Comparison of ENCODE assay signal across 1 cellular context in the genomic region with DNA sequence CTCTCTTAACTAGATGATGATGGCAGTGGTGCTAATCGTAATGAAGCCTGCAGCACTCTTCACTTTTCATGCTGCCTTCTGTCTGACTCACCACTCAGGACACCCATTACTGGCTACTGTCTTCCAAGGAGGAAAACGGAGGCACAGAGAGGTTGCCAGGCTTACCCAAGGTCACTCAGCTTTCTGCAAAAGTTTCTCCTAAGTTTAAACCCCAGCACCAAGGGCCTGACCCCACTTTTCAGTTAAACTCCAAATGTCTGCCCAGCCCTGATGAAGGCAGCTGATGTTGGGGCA.
TF ChIP-seq lines count a peak whose summit lies in the region.

No MANE protein-coding gene starts in this region.

TF ChIP-seq in H1, 55 proteins besides CTCF, POLR2A, EP300 and RAD21:
- TF ChIP-seq KDM1A (IDR thresholded peaks at IDR 0.05; ENCODE audit: borderline replicate concordance, low read length) (no peak), FOSL1 (IDR thresholded peaks at IDR 0.05; ENCODE audit: insufficient read depth, low read depth, low read length) (no peak), SP1 (IDR thresholded peaks at IDR 0.05; ENCODE audit: low read depth, low read length) (no peak), NRF1 (IDR thresholded peaks at IDR 0.05; ENCODE audit: low read depth, low read length) (no peak), SAP30 (IDR thresholded peaks at IDR 0.05; ENCODE audit: insufficient read depth, insufficient replicate concordance, low read length) (no peak), RXRA (IDR thresholded peaks at IDR 0.05; ENCODE audit: insufficient read depth, low read depth, low read length) (no peak), TCF12 (IDR thresholded peaks at IDR 0.05; ENCODE audit: low read depth, low read length) (no peak), CBX5 (IDR thresholded peaks at IDR 0.05; ENCODE audit: low read depth, low read length) (no peak), BRCA1 (IDR thresholded peaks at IDR 0.05; ENCODE audit: low read depth, low read length) (no peak), TBP (IDR thresholded peaks at IDR 0.05; ENCODE audit: low read depth, low read length) (no peak), TAF7 (optimal IDR thresholded peaks at IDR 0.05; ENCODE audit: borderline replicate concordance, low read depth, low read length) (no peak), GABPA (IDR thresholded peaks at IDR 0.05; ENCODE audit: borderline replicate concordance, insufficient read depth, low read length) (no peak)
- TF ChIP-seq, protein P1, sequence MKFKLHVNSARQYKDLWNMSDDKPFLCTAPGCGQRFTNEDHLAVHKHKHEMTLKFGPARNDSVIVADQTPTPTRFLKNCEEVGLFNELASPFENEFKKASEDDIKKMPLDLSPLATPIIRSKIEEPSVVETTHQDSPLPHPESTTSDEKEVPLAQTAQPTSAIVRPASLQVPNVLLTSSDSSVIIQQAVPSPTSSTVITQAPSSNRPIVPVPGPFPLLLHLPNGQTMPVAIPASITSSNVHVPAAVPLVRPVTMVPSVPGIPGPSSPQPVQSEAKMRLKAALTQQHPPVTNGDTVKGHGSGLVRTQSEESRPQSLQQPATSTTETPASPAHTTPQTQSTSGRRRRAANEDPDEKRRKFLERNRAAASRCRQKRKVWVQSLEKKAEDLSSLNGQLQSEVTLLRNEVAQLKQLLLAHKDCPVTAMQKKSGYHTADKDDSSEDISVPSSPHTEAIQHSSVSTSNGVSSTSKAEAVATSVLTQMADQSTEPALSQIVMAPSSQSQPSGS (IDR thresholded peaks at IDR 0.05; ENCODE audit: low read length) = no peak
- TF ChIP-seq, protein P2, sequence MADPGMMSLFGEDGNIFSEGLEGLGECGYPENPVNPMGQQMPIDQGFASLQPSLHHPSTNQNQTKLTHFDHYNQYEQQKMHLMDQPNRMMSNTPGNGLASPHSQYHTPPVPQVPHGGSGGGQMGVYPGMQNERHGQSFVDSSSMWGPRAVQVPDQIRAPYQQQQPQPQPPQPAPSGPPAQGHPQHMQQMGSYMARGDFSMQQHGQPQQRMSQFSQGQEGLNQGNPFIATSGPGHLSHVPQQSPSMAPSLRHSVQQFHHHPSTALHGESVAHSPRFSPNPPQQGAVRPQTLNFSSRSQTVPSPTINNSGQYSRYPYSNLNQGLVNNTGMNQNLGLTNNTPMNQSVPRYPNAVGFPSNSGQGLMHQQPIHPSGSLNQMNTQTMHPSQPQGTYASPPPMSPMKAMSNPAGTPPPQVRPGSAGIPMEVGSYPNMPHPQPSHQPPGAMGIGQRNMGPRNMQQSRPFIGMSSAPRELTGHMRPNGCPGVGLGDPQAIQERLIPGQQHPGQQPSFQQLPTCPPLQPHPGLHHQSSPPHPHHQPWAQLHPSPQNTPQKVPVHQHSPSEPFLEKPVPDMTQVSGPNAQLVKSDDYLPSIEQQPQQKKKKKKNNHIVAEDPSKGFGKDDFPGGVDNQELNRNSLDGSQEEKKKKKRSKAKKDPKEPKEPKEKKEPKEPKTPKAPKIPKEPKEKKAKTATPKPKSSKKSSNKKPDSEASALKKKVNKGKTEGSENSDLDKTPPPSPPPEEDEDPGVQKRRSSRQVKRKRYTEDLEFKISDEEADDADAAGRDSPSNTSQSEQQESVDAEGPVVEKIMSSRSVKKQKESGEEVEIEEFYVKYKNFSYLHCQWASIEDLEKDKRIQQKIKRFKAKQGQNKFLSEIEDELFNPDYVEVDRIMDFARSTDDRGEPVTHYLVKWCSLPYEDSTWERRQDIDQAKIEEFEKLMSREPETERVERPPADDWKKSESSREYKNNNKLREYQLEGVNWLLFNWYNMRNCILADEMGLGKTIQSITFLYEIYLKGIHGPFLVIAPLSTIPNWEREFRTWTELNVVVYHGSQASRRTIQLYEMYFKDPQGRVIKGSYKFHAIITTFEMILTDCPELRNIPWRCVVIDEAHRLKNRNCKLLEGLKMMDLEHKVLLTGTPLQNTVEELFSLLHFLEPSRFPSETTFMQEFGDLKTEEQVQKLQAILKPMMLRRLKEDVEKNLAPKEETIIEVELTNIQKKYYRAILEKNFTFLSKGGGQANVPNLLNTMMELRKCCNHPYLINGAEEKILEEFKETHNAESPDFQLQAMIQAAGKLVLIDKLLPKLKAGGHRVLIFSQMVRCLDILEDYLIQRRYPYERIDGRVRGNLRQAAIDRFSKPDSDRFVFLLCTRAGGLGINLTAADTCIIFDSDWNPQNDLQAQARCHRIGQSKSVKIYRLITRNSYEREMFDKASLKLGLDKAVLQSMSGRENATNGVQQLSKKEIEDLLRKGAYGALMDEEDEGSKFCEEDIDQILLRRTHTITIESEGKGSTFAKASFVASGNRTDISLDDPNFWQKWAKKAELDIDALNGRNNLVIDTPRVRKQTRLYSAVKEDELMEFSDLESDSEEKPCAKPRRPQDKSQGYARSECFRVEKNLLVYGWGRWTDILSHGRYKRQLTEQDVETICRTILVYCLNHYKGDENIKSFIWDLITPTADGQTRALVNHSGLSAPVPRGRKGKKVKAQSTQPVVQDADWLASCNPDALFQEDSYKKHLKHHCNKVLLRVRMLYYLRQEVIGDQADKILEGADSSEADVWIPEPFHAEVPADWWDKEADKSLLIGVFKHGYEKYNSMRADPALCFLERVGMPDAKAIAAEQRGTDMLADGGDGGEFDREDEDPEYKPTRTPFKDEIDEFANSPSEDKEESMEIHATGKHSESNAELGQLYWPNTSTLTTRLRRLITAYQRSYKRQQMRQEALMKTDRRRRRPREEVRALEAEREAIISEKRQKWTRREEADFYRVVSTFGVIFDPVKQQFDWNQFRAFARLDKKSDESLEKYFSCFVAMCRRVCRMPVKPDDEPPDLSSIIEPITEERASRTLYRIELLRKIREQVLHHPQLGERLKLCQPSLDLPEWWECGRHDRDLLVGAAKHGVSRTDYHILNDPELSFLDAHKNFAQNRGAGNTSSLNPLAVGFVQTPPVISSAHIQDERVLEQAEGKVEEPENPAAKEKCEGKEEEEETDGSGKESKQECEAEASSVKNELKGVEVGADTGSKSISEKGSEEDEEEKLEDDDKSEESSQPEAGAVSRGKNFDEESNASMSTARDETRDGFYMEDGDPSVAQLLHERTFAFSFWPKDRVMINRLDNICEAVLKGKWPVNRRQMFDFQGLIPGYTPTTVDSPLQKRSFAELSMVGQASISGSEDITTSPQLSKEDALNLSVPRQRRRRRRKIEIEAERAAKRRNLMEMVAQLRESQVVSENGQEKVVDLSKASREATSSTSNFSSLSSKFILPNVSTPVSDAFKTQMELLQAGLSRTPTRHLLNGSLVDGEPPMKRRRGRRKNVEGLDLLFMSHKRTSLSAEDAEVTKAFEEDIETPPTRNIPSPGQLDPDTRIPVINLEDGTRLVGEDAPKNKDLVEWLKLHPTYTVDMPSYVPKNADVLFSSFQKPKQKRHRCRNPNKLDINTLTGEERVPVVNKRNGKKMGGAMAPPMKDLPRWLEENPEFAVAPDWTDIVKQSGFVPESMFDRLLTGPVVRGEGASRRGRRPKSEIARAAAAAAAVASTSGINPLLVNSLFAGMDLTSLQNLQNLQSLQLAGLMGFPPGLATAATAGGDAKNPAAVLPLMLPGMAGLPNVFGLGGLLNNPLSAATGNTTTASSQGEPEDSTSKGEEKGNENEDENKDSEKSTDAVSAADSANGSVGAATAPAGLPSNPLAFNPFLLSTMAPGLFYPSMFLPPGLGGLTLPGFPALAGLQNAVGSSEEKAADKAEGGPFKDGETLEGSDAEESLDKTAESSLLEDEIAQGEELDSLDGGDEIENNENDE (IDR thresholded peaks at IDR 0.05; ENCODE audit: insufficient replicate concordance, low read length) = no peak
